8 cellular contexts compared by ENCODE assay signal in genomic region chr1:235923466-235924008, GRCh38. TPM values are rescaled to one million over a fixed set of nuclear protein-coding genes. Genes with fewer than 3 reads are reported as not detected.
DNase-seq lines count a peak whose midpoint lies in the region; ATAC-seq and TF ChIP-seq lines count a peak whose summit lies in the region.

No MANE protein-coding gene starts in this region.

- H3K4me3 ChIP-seq in SK-N-SH (ENCODE audit: low read depth in 2 of 2, low read length in 1 of 2): no peak overlapping the region

- H3K36me3 ChIP-seq in SK-N-SH (replicated peaks in 1 of 2; ENCODE audit: control insufficient read depth in 1 of 2, insufficient read depth in 2 of 2, low read length in 1 of 2): no peaks in the 10 kb centered on the region

- no peak overlapping the region for H2AFZ ChIP-seq in SK-N-SH (ENCODE audit: low read depth)

- no peaks in the 10 kb centered on the region for H4K20me1 ChIP-seq in SK-N-SH (ENCODE audit: insufficient read depth)

- CTCF ChIA-PET in SK-N-SH (lab: Yijun Ruan, JAX): interaction anchor here (1.0 kb wide), 1 partner anchor 49 kb away, joined by 4 read pairs; no protein-coding TSS in a partner anchor

- H3K27ac ChIP-seq in SK-N-SH (ENCODE audit: low read depth in 2 of 2, low read length in 1 of 2): no peak overlapping the region

- TF ChIP-seq EP300 in SK-N-SH (IDR thresholded peaks at IDR 0.05; ENCODE audit: borderline replicate concordance in 1 of 2, low read depth in 1 of 2, low read length in 1 of 2): no peak

- H3K9me2 ChIP-seq in SK-N-SH: no peaks in the 10 kb centered on the region

- H3K9me3 ChIP-seq in SK-N-SH: no peaks in the 10 kb centered on the region

- POLR2A ChIA-PET in SK-N-SH (lab: Yijun Ruan, JAX): no interaction called here

- no peak for TF ChIP-seq CTCF in SK-N-SH (IDR thresholded peaks at IDR 0.05)

- ATAC-seq in HG03342 (IDR thresholded peaks at IDR 0.05; ENCODE audit: unreplicated experiment) (peak; percentile 49), GM19324 (IDR thresholded peaks at IDR 0.05; ENCODE audit: low FRiP score, unreplicated experiment) (no peak)

- no peaks in the 10 kb centered on the region for H3K27me3 ChIP-seq in SK-N-SH (ENCODE audit: insufficient read depth)

- WGBS in SK-N-SH (ENCODE audit: low lambda C conversion rate): 70% methylated on average over 6 of the region's 6 CpGs

- no peak for TF ChIP-seq RAD21 in SK-N-SH (IDR thresholded peaks at IDR 0.05; ENCODE audit: low read length)

- H3K4me2 ChIP-seq in SK-N-SH: 0 out of 2 replicates have a peak overlapping the region, but pooled peaks have one; percentile 17

- peaks cover 32 to 33% of the 10 kb centered on the region in 2 experiments for H3K4me1 ChIP-seq in SK-N-SH (ENCODE audit: control insufficient read depth in 1 of 2, insufficient read depth in 2 of 2, low read depth in 1 of 2, low read length in 1 of 2)

- no peaks in the 10 kb centered on the region for H3K79me2 ChIP-seq in SK-N-SH (ENCODE audit: insufficient read depth)

- H3K9ac ChIP-seq in SK-N-SH: no peak overlapping the region

- no peaks in the 10 kb centered on the region for H3F3A ChIP-seq in SK-N-SH (replicated peaks; ENCODE audit: insufficient read depth)

- DNase-seq in EH (ENCODE audit: low read depth) (peak; percentile 52), SK-N-SH (no peak), kidney tubule cell (ENCODE audit: low spot score) (peak; percentile 33), T-helper 9 cell (no peak), H4 (ENCODE audit: low spot score) (no peak)
- no peak for DNase-seq in effector CD8-positive, alpha-beta T cell (lab: John Stamatoyannopoulos, UW)

TF ChIP-seq in SK-N-SH, 30 proteins besides CTCF, POLR2A, EP300 and RAD21:
- TF ChIP-seq SMC3 (IDR thresholded peaks at IDR 0.05; ENCODE audit: low read depth, low read length) (no peak), MEF2A (IDR thresholded peaks at IDR 0.05; ENCODE audit: borderline replicate concordance, low read depth) (peak; percentile 69; the same call in 1 of the 2 replicates), PBX3 (IDR thresholded peaks at IDR 0.05) (peak; percentile 41), CHD2 (IDR thresholded peaks at IDR 0.05; ENCODE audit: low read length, partially characterized antibody) (no peak), ELF1 (IDR thresholded peaks at IDR 0.05) (no peak), YY1 (IDR thresholded peaks at IDR 0.05; ENCODE audit: low read depth) (no peak), GATA2 (CRISPR knock-in tag; IDR thresholded peaks at IDR 0.05) (no peak), REST (IDR thresholded peaks at IDR 0.05; ENCODE audit: low read depth, low read length) (no peak), RFX5 (IDR thresholded peaks at IDR 0.05; ENCODE audit: low read length) (no peak), POLR2AphosphoS5 (IDR thresholded peaks at IDR 0.05; ENCODE audit: low read depth, low read length) (no peak), RXRA (IDR thresholded peaks at IDR 0.05; ENCODE audit: borderline replicate concordance, low read depth) (no peak), FOSL2 (IDR thresholded peaks at IDR 0.05; ENCODE audit: borderline replicate concordance, low read depth) (peak; percentile 10; the same call in 1 of the 2 replicates), TCF12 (IDR thresholded peaks at IDR 0.05) (peak; percentile 69), JUND (IDR thresholded peaks at IDR 0.05) (no peak), USF1 (IDR thresholded peaks at IDR 0.05; ENCODE audit: borderline replicate concordance, low read depth) (no peak), RCOR1 (IDR thresholded peaks at IDR 0.05; ENCODE audit: low read length) (no peak)
- TF ChIP-seq, protein P1, sequence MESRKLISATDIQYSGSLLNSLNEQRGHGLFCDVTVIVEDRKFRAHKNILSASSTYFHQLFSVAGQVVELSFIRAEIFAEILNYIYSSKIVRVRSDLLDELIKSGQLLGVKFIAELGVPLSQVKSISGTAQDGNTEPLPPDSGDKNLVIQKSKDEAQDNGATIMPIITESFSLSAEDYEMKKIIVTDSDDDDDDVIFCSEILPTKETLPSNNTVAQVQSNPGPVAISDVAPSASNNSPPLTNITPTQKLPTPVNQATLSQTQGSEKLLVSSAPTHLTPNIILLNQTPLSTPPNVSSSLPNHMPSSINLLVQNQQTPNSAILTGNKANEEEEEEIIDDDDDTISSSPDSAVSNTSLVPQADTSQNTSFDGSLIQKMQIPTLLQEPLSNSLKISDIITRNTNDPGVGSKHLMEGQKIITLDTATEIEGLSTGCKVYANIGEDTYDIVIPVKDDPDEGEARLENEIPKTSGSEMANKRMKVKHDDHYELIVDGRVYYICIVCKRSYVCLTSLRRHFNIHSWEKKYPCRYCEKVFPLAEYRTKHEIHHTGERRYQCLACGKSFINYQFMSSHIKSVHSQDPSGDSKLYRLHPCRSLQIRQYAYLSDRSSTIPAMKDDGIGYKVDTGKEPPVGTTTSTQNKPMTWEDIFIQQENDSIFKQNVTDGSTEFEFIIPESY (IDR thresholded peaks at IDR 0.05; ENCODE audit: borderline replicate concordance, low read depth): no peak

RNA-seq across cellular contexts. Expression of gene LYST, which starts 56.8 kb away (rescaled TPM):
- 3.9 and 4.6 TPM in 2 replicates for polyA plus RNA-seq in SK-N-SH (2012; rRNA removed)
- polyA plus RNA-seq in SK-N-SH (2012; cell fraction: cytosol; rRNA removed): 3.3 and 4.3 TPM in 2 replicates
- polyA plus RNA-seq in SK-N-SH (2012; cell fraction: nucleus; rRNA removed): 7.6 and 11.9 TPM in 2 replicates
- 3.8 and 8.4 TPM in 2 replicates for total RNA-seq in H4 (2014; rRNA removed; shearing (Covaris generic))

Comparison
In these comparisons a context has a peak if more than half of its experiments do, and no peak if none do; other contexts are left out.
1. DNase-seq: peak in EH (single experiment) and kidney tubule cell (single experiment); none in SK-N-SH (single experiment), effector CD8-positive, alpha-beta T cell (single experiment), T-helper 9 cell (single experiment) and H4 (single experiment).